Comparison of ENCODE assay signal across 7 cellular contexts in genomic region chr4:26359511-26359910, GRCh38. TPM values are rescaled to one million over a fixed set of nuclear protein-coding genes. Genes with fewer than 3 reads are reported as not detected.
DNase-seq lines count a peak whose midpoint lies in the region; ATAC-seq, FAIRE-seq and TF ChIP-seq lines count a peak whose summit lies in the region.
"Not testable (repeated sequence)": the region's sequence is repeated elsewhere in the genome, so short reads cannot be mapped to it uniquely, and the experiment has no call there.

No MANE protein-coding gene starts in this region.

- CTCF ChIA-PET in HEK293 (lab: Yijun Ruan, JAX); WTC11 (lab: Charles Lee); endothelial cell of umbilical vein (lab: Charles Lee): not testable (repeated sequence)

- POLR2A ChIA-PET in HEK293 (lab: Yijun Ruan, JAX); WTC11 (lab: Charles Lee); endothelial cell of umbilical vein (lab: Charles Lee): not testable (repeated sequence)

- H2AK5ac ChIP-seq in mesenchymal stem cell (ENCODE audit: low read length, severe bottlenecking), result not testable (repeated sequence)

- H3K27ac Mint-ChIP-seq in WTC11, result not testable (repeated sequence)

- H3K18ac ChIP-seq in mesenchymal stem cell (ENCODE audit: low read depth in 1 of 2, low read length in 2 of 2), result not testable (repeated sequence)

- not testable (repeated sequence) for H2BK12ac ChIP-seq in mesenchymal stem cell (ENCODE audit: low read length in 2 of 2)

- not testable (repeated sequence) for H3K9ac ChIP-seq in endothelial cell of umbilical vein (replicated peaks; ENCODE audit: extremely low read depth, insufficient read depth, low read length)
- peak overlapping the region; percentile 22 for H3K9ac ChIP-seq in mesenchymal stem cell (ENCODE audit: low read length)

- not testable (repeated sequence) for TF ChIP-seq POLR2A in GM12892 (IDR thresholded peaks at IDR 0.05; ENCODE audit: low read depth, low read length); endothelial cell of umbilical vein (IDR thresholded peaks at IDR 0.05; ENCODE audit: low read depth, low read length)

- H4K20me1 ChIP-seq in endothelial cell of umbilical vein (replicated peaks; ENCODE audit: control insufficient read depth, extremely low read depth, insufficient read depth, low read length), result not testable (repeated sequence)

- not testable (repeated sequence) for H3K27me3 ChIP-seq in endothelial cell of umbilical vein (ENCODE audit: control insufficient read depth in 2 of 2, insufficient read depth in 2 of 2, low read length in 2 of 2); right cardiac atrium (ENCODE audit: control insufficient read depth, insufficient read depth); mesenchymal stem cell (ENCODE audit: control insufficient read depth in 1 of 2, insufficient read depth in 1 of 2, low read length in 2 of 2); upper lobe of right lung

- H3K4me1 Mint-ChIP-seq in WTC11, result peaks cover 34% of the 10 kb centered on the region

- DNase-seq in GM12892 (ENCODE audit: insufficient read length); endothelial cell of umbilical vein (ENCODE audit: low read depth, low spot score); mesenchymal stem cell; upper lobe of right lung: not testable (repeated sequence)
- DNase-seq in WTC11 (ENCODE audit: low spot score), result peak; percentile 29
- DNase-seq in right cardiac atrium, result peak in 1 of 3 donors; percentile 53

- not testable (repeated sequence) for TF ChIP-seq CTCF in HEK293 (tag by site-specific recombination; IDR thresholded peaks at IDR 0.05); WTC11 (IDR thresholded peaks at IDR 0.05); endothelial cell of umbilical vein (IDR thresholded peaks at IDR 0.05; ENCODE audit: extremely low read depth in 1 of 2, insufficient read depth in 1 of 2, low read depth in 1 of 2, low read length in 2 of 2); upper lobe of right lung (IDR thresholded peaks at IDR 0.05)

- H3K4me2 ChIP-seq in endothelial cell of umbilical vein (ENCODE audit: insufficient read depth, low read length), result peak overlapping the region; percentile 31
- H3K4me2 ChIP-seq in mesenchymal stem cell (ENCODE audit: low read length, poor library complexity, severe bottlenecking), result not testable (repeated sequence)

- FAIRE-seq in GM12892 (lab: Jason Lieb, UNC), result peak; percentile 51
- FAIRE-seq in endothelial cell of umbilical vein (lab: Jason Lieb, UNC), result not testable (repeated sequence)

- H2BK120ac ChIP-seq in mesenchymal stem cell (ENCODE audit: low read depth, low read length), result not testable (repeated sequence)

- H3K79me2 ChIP-seq in endothelial cell of umbilical vein (ENCODE audit: control insufficient read depth, insufficient read depth, low read length), result peaks cover 52% of the 10 kb centered on the region

- H3K79me1 ChIP-seq in mesenchymal stem cell (replicated peaks; ENCODE audit: low read length, poor library complexity, severe bottlenecking), result peaks cover 11% of the 10 kb centered on the region

- not testable (repeated sequence) for H3K9me3 ChIP-seq in HEK293 (ENCODE audit: control insufficient read depth, insufficient read depth, low read depth, low read length); endothelial cell of umbilical vein (replicated peaks; ENCODE audit: control insufficient read depth, insufficient read depth, low read length); right cardiac atrium (ENCODE audit: control insufficient read depth, low read length); mesenchymal stem cell (ENCODE audit: control insufficient read depth, low read length); upper lobe of right lung

- dilution Hi-C loops in endothelial cell of umbilical vein (cut with MboI; ENCODE audit: extremely low pct_ligation_motif_present, low sequenced_read_pairs), result not testable (repeated sequence)

- H3K23ac ChIP-seq in mesenchymal stem cell (ENCODE audit: low read length in 2 of 2), result not testable (repeated sequence)

- not testable (repeated sequence) for H2AFZ ChIP-seq in endothelial cell of umbilical vein (ENCODE audit: low read depth, low read length); mesenchymal stem cell (ENCODE audit: low read depth, low read length)

- not testable (repeated sequence) for H3K36me3 ChIP-seq in HEK293 (ENCODE audit: control insufficient read depth in 2 of 2, insufficient read depth in 1 of 2, low read length in 2 of 2); endothelial cell of umbilical vein (ENCODE audit: control insufficient read depth in 2 of 2, extremely low read depth in 1 of 2, insufficient read depth in 2 of 2, low read length in 2 of 2); upper lobe of right lung
- H3K36me3 ChIP-seq in mesenchymal stem cell (ENCODE audit: control insufficient read depth in 1 of 2, insufficient read depth in 2 of 2, low read depth in 1 of 2, low read length in 2 of 2), result peaks cover 0 to 34% of the 10 kb centered on the region in 2 experiments

- peak overlapping the region; percentile 31 for H3K4me3 ChIP-seq in HEK293 (ENCODE audit: low read depth, low read length)
- H3K4me3 ChIP-seq in endothelial cell of umbilical vein (replicated peaks in 1 of 3; ENCODE audit: insufficient read depth in 1 of 3, low read depth in 1 of 3, low read length in 3 of 3); right cardiac atrium (ENCODE audit: low read length); mesenchymal stem cell (ENCODE audit: insufficient read depth in 1 of 2, low read depth in 1 of 2, low read length in 2 of 2); upper lobe of right lung: not testable (repeated sequence)

- H3K4me1 ChIP-seq in HEK293 (ENCODE audit: control insufficient read depth, insufficient read depth, low read length); endothelial cell of umbilical vein (ENCODE audit: control insufficient read depth, extremely low read depth, insufficient read depth, low read length); right cardiac atrium (ENCODE audit: control insufficient read depth, insufficient read depth, low read length); mesenchymal stem cell (ENCODE audit: control insufficient read depth, insufficient read depth, low read depth, low read length): not testable (repeated sequence)
- H3K4me1 ChIP-seq in upper lobe of right lung, result peaks cover 14% of the 10 kb centered on the region

- H4K91ac ChIP-seq in mesenchymal stem cell (ENCODE audit: low read length), result not testable (repeated sequence)

- not testable (repeated sequence) for BruUV-seq in endothelial cell of umbilical vein (replicated peaks; lab: Mats Ljungman, UMichigan)

- not testable (repeated sequence) for H4K8ac ChIP-seq in mesenchymal stem cell (ENCODE audit: low read length)

- H2BK15ac ChIP-seq in mesenchymal stem cell (ENCODE audit: low read depth, poor library complexity, severe bottlenecking), result peak overlapping the region; percentile 7

- H3K9me1 ChIP-seq in endothelial cell of umbilical vein (replicated peaks; ENCODE audit: control insufficient read depth, extremely low read depth, insufficient read depth, low read length), result not testable (repeated sequence)

- H3K9me3 Mint-ChIP-seq in WTC11, result not testable (repeated sequence)

- H3K36me3 Mint-ChIP-seq in WTC11, result not testable (repeated sequence)

- H3K27me3 Mint-ChIP-seq in WTC11 (ENCODE audit: low read depth), result not testable (repeated sequence)

- H3K27ac ChIP-seq in HEK293 (ENCODE audit: extremely low read depth, low read depth, low read length); endothelial cell of umbilical vein (ENCODE audit: insufficient read depth, low read depth, low read length); right cardiac atrium (ENCODE audit: low read length); mesenchymal stem cell (ENCODE audit: low read length, poor library complexity, severe bottlenecking); upper lobe of right lung: not testable (repeated sequence)

- ATAC-seq in WTC11 (peak; percentile 77), right cardiac atrium (peak; percentile 65 to 74), upper lobe of right lung (peak; percentile 46)

- intact Hi-C loops in endothelial cell of umbilical vein (cut with micrococcal nuclease); right cardiac atrium (cut with DNase I); upper lobe of right lung (cut with DNase I): not testable (repeated sequence)

- H2BK5ac ChIP-seq in mesenchymal stem cell (ENCODE audit: low read depth, low read length, poor library complexity, severe bottlenecking), result not testable (repeated sequence)

- H3K4ac ChIP-seq in mesenchymal stem cell (ENCODE audit: low read depth in 1 of 2, low read length in 2 of 2), result not testable (repeated sequence)

- H3K14ac ChIP-seq in mesenchymal stem cell (ENCODE audit: low read length in 2 of 2), result not testable (repeated sequence)

- WGBS in right cardiac atrium, result 66% methylated on average over 32 of the region's 32 CpGs
- 75% methylated on average over 21 of the region's 32 CpGs for WGBS in mesenchymal stem cell

- H3K4me3 Mint-ChIP-seq in WTC11, result not testable (repeated sequence)

RNA-seq across cellular contexts. Expression of gene RBPJ, which starts 38.7 kb away (rescaled TPM):
- polyA plus RNA-seq in GM12892 (2012; ENCODE audit: missing spikeins), result 62.6 TPM
- total RNA-seq in WTC11 (2021) (163 to 167 TPM (median 163 TPM) in 3 replicates), endothelial cell of umbilical vein (42.9 and 46.4 TPM in 2 replicates), right cardiac atrium (10 to 100 TPM; 42.1 to 45.9 (median 44.2) TPM), upper lobe of right lung (86.2 TPM)
- polyA plus RNA-seq in endothelial cell of umbilical vein (16.7 and 17.0 TPM in 2 replicates), right cardiac atrium (22.2 TPM)
- 13.5 and 14.6 TPM in 2 replicates for polyA plus RNA-seq in endothelial cell of umbilical vein (2011; cell fraction: cytosol; rRNA removed)
- polyA plus RNA-seq in endothelial cell of umbilical vein (2011; cell fraction: nucleus; rRNA removed), result 64.8 and 87.7 TPM in 2 replicates
- 20.7 and 28.2 TPM in 2 replicates for polyA plus RNA-seq in endothelial cell of umbilical vein (2012)
- polyA minus RNA-seq in endothelial cell of umbilical vein, result 40.2 and 55.0 TPM in 2 replicates
- polyA minus RNA-seq in endothelial cell of umbilical vein (2011; cell fraction: cytosol; rRNA and poly(A)+ RNA removed), result 16.4 TPM
- polyA minus RNA-seq in endothelial cell of umbilical vein (2011; cell fraction: nucleus; rRNA and poly(A)+ RNA removed), result 88.3 and 103 TPM in 2 replicates
- 55.7 TPM for polyA plus RNA-seq in mesenchymal stem cell (2013, experiment 1 of 2)
- polyA plus RNA-seq in mesenchymal stem cell (2013, experiment 2 of 2), result 54.9 TPM
